ENCODE assay signal across 2 cellular contexts in the genomic region with DNA sequence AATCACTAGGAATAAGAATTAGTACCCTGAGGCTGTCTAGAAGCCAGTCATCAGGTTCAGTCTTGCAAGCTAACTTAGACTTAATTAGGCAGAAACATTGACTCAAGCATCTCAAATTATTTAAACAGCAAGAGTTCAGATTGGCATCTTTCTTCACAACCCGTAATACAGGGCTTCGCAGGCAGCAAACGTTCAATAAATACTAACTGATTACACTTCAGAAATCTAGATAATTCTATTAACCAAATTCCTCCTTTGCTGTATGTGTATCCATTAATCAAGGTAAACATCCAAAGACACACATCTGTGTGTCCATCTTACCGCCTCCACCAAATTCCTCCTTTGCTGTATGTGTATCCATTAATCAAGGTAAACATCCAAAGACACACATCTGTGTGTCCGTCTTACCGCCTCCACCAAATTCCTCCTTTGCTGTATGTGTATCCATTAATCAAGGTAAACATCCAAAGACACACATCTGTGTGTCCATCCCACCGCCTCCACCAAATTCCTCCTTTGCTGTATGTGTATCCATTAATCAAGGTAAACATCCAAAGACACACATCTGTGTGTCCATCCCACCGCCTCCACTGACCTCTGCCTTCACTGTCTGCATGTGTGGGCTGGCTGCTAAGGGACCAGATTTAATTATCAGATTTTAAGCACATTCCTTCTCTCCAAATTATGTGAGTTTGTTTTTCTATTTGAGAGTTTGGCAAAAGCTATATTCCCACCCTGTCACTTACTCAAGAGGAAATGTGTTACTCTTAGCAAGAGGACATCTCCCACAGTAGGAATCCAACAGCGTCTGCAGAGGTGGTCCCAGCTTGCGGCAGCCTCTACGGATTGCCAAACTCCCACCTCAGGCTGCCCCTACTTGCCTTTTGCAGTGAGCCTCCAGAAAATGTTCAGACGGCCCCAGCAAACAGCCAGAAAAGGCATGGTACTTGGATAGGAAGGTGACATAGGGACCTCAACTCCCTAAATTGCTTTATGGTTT.
TF ChIP-seq lines count a peak whose summit lies in the region.

No MANE protein-coding gene starts in this region.

TF ChIP-seq in A549, 52 proteins besides CTCF, POLR2A, EP300 and RAD21 (continued from another document):
- TF ChIP-seq HEYL (CRISPR knock-in tag; IDR thresholded peaks at IDR 0.05) (no peak), GATA3 (IDR thresholded peaks at IDR 0.05; ENCODE audit: borderline replicate concordance) (peak; percentile 62; the same call in 1 of the 2 replicates), SMC3 (IDR thresholded peaks at IDR 0.05) (no peak), FOXS1 (CRISPR knock-in tag; IDR thresholded peaks at IDR 0.05) (no peak)

TF ChIP-seq in HepG2, 621 proteins besides CTCF, POLR2A, EP300 and RAD21 (continues in another document):
- TF ChIP-seq ZNF775 (CRISPR knock-in tag; IDR thresholded peaks at IDR 0.05; ENCODE audit: borderline replicate concordance) (0 out of 2 replicates have a peak, but pooled peaks have one; percentile 49), STAG1 (CRISPR knock-in tag; IDR thresholded peaks at IDR 0.05) (peak; percentile 15), SALL1 (CRISPR knock-in tag; IDR thresholded peaks at IDR 0.05) (peak; percentile 97), SP140L (CRISPR knock-in tag; IDR thresholded peaks at IDR 0.05; ENCODE audit: borderline replicate concordance) (no peak), IKZF4 (CRISPR knock-in tag; IDR thresholded peaks at IDR 0.05; ENCODE audit: borderline replicate concordance, low read depth, not compliant biosample characterization) (peak; percentile 50), MTF1 (CRISPR knock-in tag; IDR thresholded peaks at IDR 0.05) (no peak), ZFP62 (CRISPR knock-in tag; IDR thresholded peaks at IDR 0.05) (no peak), FOXC1 (CRISPR knock-in tag; IDR thresholded peaks at IDR 0.05; ENCODE audit: borderline replicate concordance) (peak; percentile 53; the same call in 1 of the 2 replicates), ZNF558 (CRISPR knock-in tag; IDR thresholded peaks at IDR 0.05; ENCODE audit: borderline replicate concordance) (no peak), ZNF317 (CRISPR knock-in tag; IDR thresholded peaks at IDR 0.05) (no peak; the same call in 1 of the 2 replicates), ZBTB21 (CRISPR knock-in tag; IDR thresholded peaks at IDR 0.05) (peak; percentile 13; the same call in 1 of the 2 replicates), ZNF496 (CRISPR knock-in tag; IDR thresholded peaks at IDR 0.05; ENCODE audit: insufficient replicate concordance) (no peak), AHR (CRISPR knock-in tag; IDR thresholded peaks at IDR 0.05) (no peak), NFATC3 (CRISPR knock-in tag; IDR thresholded peaks at IDR 0.05) (no peak), SP1 (IDR thresholded peaks at IDR 0.05) (no peak), SP1 (CRISPR knock-in tag; IDR thresholded peaks at IDR 0.05) (no peak), SMARCE1 (IDR thresholded peaks at IDR 0.05; ENCODE audit: borderline replicate concordance) (no peak), ZBTB34 (CRISPR knock-in tag; IDR thresholded peaks at IDR 0.05) (peak; percentile 85; the same call in 1 of the 2 replicates), FOXA3 (CRISPR knock-in tag; IDR thresholded peaks at IDR 0.05) (peak; percentile 99), KDM3A (CRISPR knock-in tag; IDR thresholded peaks at IDR 0.05; ENCODE audit: low read depth) (peak; percentile 83), ERF (CRISPR knock-in tag; IDR thresholded peaks at IDR 0.05) (peak; percentile 83), SMC3 (IDR thresholded peaks at IDR 0.05; ENCODE audit: low read length) (no peak), AGO2 (optimal IDR thresholded peaks at IDR 0.05; ENCODE audit: low read depth, low read length) (no peak), MED8 (CRISPR knock-in tag; IDR thresholded peaks at IDR 0.05; ENCODE audit: insufficient replicate concordance) (peak; percentile 98), NFKB2 (CRISPR knock-in tag; IDR thresholded peaks at IDR 0.05; ENCODE audit: borderline replicate concordance) (no peak), ZNF777 (CRISPR knock-in tag; IDR thresholded peaks at IDR 0.05) (no peak), TCF12 (IDR thresholded peaks at IDR 0.05) (no peak), TCF12 (CRISPR knock-in tag; IDR thresholded peaks at IDR 0.05) (peak; percentile 99), ZFP37 (CRISPR knock-in tag; IDR thresholded peaks at IDR 0.05; ENCODE audit: borderline replicate concordance) (peak; percentile 86; the same call in 1 of the 2 replicates), SNAI1 (CRISPR knock-in tag; IDR thresholded peaks at IDR 0.05; ENCODE audit: borderline replicate concordance) (0 out of 2 replicates have a peak, but pooled peaks have one; percentile 45), ZNF282 (IDR thresholded peaks at IDR 0.05; ENCODE audit: partially characterized antibody) (no peak), ZNF605 (CRISPR knock-in tag; IDR thresholded peaks at IDR 0.05) (peak; percentile 77; the same call in 1 of the 2 replicates), ZNF879 (CRISPR knock-in tag; IDR thresholded peaks at IDR 0.05) (no peak), POGZ (CRISPR knock-in tag; IDR thresholded peaks at IDR 0.05) (peak; percentile 89), ARID4A (CRISPR knock-in tag; IDR thresholded peaks at IDR 0.05; ENCODE audit: borderline replicate concordance) (peak; percentile 63; the same call in 1 of the 2 replicates), GTF2F1 (IDR thresholded peaks at IDR 0.05; ENCODE audit: low read length) (no peak), TFDP2 (CRISPR knock-in tag; IDR thresholded peaks at IDR 0.05) (no peak; the same call in 1 of the 2 replicates), ZNF782 (CRISPR knock-in tag; IDR thresholded peaks at IDR 0.05; ENCODE audit: borderline replicate concordance) (no peak)
- TF ChIP-seq, protein P1, sequence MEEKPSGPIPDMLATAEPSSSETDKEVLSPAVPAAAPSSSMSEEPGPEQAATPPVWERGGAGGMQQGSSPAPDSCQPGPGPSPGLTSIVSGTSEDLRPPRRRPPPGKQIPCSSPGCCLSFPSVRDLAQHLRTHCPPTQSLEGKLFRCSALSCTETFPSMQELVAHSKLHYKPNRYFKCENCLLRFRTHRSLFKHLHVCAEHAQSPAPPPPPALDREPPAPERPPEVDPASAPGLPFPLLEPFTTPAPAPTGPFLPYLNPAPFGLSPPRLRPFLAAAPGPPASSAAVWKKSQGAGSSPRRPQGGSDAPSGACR (CRISPR knock-in tag; IDR thresholded peaks at IDR 0.05): peak; percentile 94; the same call in 1 of the 2 replicates
- TF ChIP-seq, protein P2, sequence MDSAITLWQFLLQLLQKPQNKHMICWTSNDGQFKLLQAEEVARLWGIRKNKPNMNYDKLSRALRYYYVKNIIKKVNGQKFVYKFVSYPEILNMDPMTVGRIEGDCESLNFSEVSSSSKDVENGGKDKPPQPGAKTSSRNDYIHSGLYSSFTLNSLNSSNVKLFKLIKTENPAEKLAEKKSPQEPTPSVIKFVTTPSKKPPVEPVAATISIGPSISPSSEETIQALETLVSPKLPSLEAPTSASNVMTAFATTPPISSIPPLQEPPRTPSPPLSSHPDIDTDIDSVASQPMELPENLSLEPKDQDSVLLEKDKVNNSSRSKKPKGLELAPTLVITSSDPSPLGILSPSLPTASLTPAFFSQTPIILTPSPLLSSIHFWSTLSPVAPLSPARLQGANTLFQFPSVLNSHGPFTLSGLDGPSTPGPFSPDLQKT (CRISPR knock-in tag; IDR thresholded peaks at IDR 0.05; ENCODE audit: borderline replicate concordance): no peak
- TF ChIP-seq, protein P3, sequence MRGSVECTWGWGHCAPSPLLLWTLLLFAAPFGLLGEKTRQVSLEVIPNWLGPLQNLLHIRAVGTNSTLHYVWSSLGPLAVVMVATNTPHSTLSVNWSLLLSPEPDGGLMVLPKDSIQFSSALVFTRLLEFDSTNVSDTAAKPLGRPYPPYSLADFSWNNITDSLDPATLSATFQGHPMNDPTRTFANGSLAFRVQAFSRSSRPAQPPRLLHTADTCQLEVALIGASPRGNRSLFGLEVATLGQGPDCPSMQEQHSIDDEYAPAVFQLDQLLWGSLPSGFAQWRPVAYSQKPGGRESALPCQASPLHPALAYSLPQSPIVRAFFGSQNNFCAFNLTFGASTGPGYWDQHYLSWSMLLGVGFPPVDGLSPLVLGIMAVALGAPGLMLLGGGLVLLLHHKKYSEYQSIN (CRISPR knock-in tag; IDR thresholded peaks at IDR 0.05; ENCODE audit: borderline replicate concordance): no peak
- TF ChIP-seq, protein P4, sequence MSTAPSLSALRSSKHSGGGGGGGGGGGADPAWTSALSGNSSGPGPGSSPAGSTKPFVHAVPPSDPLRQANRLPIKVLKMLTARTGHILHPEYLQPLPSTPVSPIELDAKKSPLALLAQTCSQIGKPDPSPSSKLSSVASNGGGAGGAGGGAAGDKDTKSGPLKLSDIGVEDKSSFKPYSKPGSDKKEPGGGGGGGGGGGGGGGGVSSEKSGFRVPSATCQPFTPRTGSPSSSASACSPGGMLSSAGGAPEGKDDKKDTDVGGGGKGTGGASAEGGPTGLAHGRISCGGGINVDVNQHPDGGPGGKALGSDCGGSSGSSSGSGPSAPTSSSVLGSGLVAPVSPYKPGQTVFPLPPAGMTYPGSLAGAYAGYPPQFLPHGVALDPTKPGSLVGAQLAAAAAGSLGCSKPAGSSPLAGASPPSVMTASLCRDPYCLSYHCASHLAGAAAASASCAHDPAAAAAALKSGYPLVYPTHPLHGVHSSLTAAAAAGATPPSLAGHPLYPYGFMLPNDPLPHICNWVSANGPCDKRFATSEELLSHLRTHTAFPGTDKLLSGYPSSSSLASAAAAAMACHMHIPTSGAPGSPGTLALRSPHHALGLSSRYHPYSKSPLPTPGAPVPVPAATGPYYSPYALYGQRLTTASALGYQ (CRISPR knock-in tag; IDR thresholded peaks at IDR 0.05): peak; percentile 99
- TF ChIP-seq, protein P5, sequence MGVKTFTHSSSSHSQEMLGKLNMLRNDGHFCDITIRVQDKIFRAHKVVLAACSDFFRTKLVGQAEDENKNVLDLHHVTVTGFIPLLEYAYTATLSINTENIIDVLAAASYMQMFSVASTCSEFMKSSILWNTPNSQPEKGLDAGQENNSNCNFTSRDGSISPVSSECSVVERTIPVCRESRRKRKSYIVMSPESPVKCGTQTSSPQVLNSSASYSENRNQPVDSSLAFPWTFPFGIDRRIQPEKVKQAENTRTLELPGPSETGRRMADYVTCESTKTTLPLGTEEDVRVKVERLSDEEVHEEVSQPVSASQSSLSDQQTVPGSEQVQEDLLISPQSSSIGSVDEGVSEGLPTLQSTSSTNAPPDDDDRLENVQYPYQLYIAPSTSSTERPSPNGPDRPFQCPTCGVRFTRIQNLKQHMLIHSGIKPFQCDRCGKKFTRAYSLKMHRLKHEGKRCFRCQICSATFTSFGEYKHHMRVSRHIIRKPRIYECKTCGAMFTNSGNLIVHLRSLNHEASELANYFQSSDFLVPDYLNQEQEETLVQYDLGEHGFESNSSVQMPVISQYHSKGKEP (CRISPR knock-in tag; IDR thresholded peaks at IDR 0.05): 0 out of 2 replicates have a peak, but pooled peaks have one; percentile 55
- TF ChIP-seq, protein P6, sequence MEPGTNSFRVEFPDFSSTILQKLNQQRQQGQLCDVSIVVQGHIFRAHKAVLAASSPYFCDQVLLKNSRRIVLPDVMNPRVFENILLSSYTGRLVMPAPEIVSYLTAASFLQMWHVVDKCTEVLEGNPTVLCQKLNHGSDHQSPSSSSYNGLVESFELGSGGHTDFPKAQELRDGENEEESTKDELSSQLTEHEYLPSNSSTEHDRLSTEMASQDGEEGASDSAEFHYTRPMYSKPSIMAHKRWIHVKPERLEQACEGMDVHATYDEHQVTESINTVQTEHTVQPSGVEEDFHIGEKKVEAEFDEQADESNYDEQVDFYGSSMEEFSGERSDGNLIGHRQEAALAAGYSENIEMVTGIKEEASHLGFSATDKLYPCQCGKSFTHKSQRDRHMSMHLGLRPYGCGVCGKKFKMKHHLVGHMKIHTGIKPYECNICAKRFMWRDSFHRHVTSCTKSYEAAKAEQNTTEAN (CRISPR knock-in tag; conservative IDR thresholded peaks at IDR 0.05): no peak
